8 cellular contexts compared by ENCODE assay signal in genomic region chr19:41597600-41598041, GRCh38.
DNase-seq lines count a peak whose midpoint lies in the region; ATAC-seq and TF ChIP-seq lines count a peak whose summit lies in the region.

No MANE protein-coding gene starts in this region.

- peak; percentile 93 for TF ChIP-seq CTCF in cardiac fibroblast (IDR thresholded peaks at IDR 0.05; ENCODE audit: low read depth, low read length)

- ATAC-seq in GM21825 (IDR thresholded peaks at IDR 0.05; ENCODE audit: unreplicated experiment) (peak; percentile 66), GM18511 (IDR thresholded peaks at IDR 0.05; ENCODE audit: unreplicated experiment) (no peak)

- DNase-seq in C1 segment of cervical spinal cord (lab: John Stamatoyannopoulos, UW) (peak in 9 of 14 donors; percentile 1 to 33 (median 12)), NCI-H2227 treated with DMSO at 0.1 percent for 48 hours (lab: John Stamatoyannopoulos, UW) (peak; percentile 92), cardiac fibroblast (ENCODE audit: low read depth in 2 of 2) (peak; percentile 75 to 76), kidney glomerular epithelial cell (lab: John Stamatoyannopoulos, UW) (peak; percentile 35)
- peak; percentile 41 to 62 (median 52) for DNase-seq in activated CD4-positive, CD25-positive, alpha-beta regulatory T cell (lab: John Stamatoyannopoulos, UW)
- peak; percentile 61 for DNase-seq in stimulated activated CD4-positive, alpha-beta T cell treated with anti-CD3 and anti-CD28 coated beads, Interleukin-4, amount 100 ng/mL, for 1 hour

- H3K4me3 ChIP-seq in cardiac fibroblast (replicated peaks in 1 of 2; ENCODE audit: low read depth in 2 of 2, low read length in 2 of 2): no peak overlapping the region

Comparison
In these comparisons a context has a peak if more than half of its experiments do, and no peak if none do; other contexts are left out.
1. DNase-seq: peak in every context shown above with its lines; median percentile 92 in NCI-H2227 treated with DMSO at 0.1 percent for 48 hours; 76 in cardiac fibroblast; 61 in stimulated activated CD4-positive, alpha-beta T cell treated with anti-CD3 and anti-CD28 coated beads, Interleukin-4, amount 100 ng/mL, for 1 hour; 52 in activated CD4-positive, CD25-positive, alpha-beta regulatory T cell; 35 in kidney glomerular epithelial cell; 12 in C1 segment of cervical spinal cord.